ENCODE assay signal across 39 cellular contexts in genomic region chrX:108160309-108160708, GRCh38.
"Had no signal": no experiment of that assay in that cellular context is flagged by ENCODE, and none has a peak within 500 bp of the region (broad histone marks: within the 10 kb centered on the region; RNA-seq: fewer than 3 reads in every experiment).

No MANE protein-coding gene starts in this region.

- H3K4me3 ChIP-seq: adrenal gland, ascending aorta, body of pancreas, breast epithelium, cardiac muscle cell had no signal

- H3K27me3 ChIP-seq: adrenal gland, ascending aorta, body of pancreas, brain microvascular endothelial cell, cardiac muscle cell had no signal

- H3K9me3 Mint-ChIP-seq: activated naive CD4-positive, alpha-beta T cell treated with anti-CD3 and anti-CD28 coated beads for 36 hours; activated naive CD4-positive, alpha-beta T cell treated with anti-CD3 and anti-CD28 coated beads, Interleukin-2, amount 10 ng/mL, durations not matched to agents 7 days and 5 days; activated naive CD4-positive, alpha-beta T cell treated with anti-CD3 and anti-CD28 coated beads, Interleukin-2, amount 50 U/mL, for 24 hours; activated naive CD4-positive, alpha-beta T cell treated with anti-CD3 and anti-CD28 coated beads, Interleukin-2, amount 50 U/mL, for 72 hours; activated naive CD8-positive, alpha-beta T cell treated with anti-CD3 and anti-CD28 coated beads for 36 hours; activated naive CD8-positive, alpha-beta T cell treated with anti-CD3 and anti-CD28 coated beads, Interleukin-2, amount 10 ng/mL, durations not matched to agents 7 days and 5 days; activated naive CD8-positive, alpha-beta T cell treated with anti-CD3 and anti-CD28 coated beads, Interleukin-2, amount 50 U/mL, for 24 hours; activated T-cell treated with anti-CD3 and anti-CD28 coated beads, Interleukin-2, amount 50 U/mL, for 24 hours; activated T-cell treated with anti-CD3 and anti-CD28 coated beads, Interleukin-2, amount 50 U/mL, for 4 hours; activated T-cell treated with anti-CD3 and anti-CD28 coated beads, Interleukin-2, amount 50 U/mL, for 72 hours; activated T-helper 1 cell treated with anti-CD3 and anti-CD28 coated beads, Interleukin-12 subunit alpha, Interleukin-12 subunit beta, Interleukin-2, Interleukin-4 antibody, amounts not matched to agents 30 ng/mL and 10 ng/mL and 1 ng/mL, durations not matched to agents 14 hours and 24 hours and 36 hours; activated T-helper 17 cell treated with anti-CD3 and anti-CD28 coated beads, Interleukin-2, amount 50 U/mL, for 72 hours; activated T-helper 2 cell treated with anti-CD3 and anti-CD28 coated beads, Interferon-gamma antibody, Interleukin-2, Interleukin-4, amounts not matched to agents 10 μg/mL and 5 μg/mL and 100 μg/mL, durations not matched to agents 14 hours and 24 hours and 36 hours; brain; central memory CD8-positive, alpha-beta T cell had no signal

- H3K4me1 ChIP-seq: adrenal gland, ascending aorta, body of pancreas, breast epithelium had no signal

- H3K27ac ChIP-seq: adrenal gland, ascending aorta, body of pancreas, brain microvascular endothelial cell, breast epithelium, cardiac muscle cell had no signal

- H3K27me3 Mint-ChIP-seq: activated naive CD4-positive, alpha-beta T cell treated with anti-CD3 and anti-CD28 coated beads, Interleukin-2, amount 10 ng/mL, durations not matched to agents 7 days and 5 days; activated naive CD4-positive, alpha-beta T cell treated with anti-CD3 and anti-CD28 coated beads, Interleukin-2, amount 50 U/mL, for 24 hours; activated naive CD8-positive, alpha-beta T cell; activated naive CD8-positive, alpha-beta T cell treated with anti-CD3 and anti-CD28 coated beads for 36 hours; activated naive CD8-positive, alpha-beta T cell treated with anti-CD3 and anti-CD28 coated beads, Interleukin-2, amount 50 U/mL, for 24 hours; activated T-cell treated with anti-CD3 and anti-CD28 coated beads, Interleukin-2, amount 50 U/mL, for 24 hours; activated T-helper 17 cell treated with anti-CD3 and anti-CD28 coated beads, Interleukin-2, amount 50 U/mL, for 72 hours; brain; central memory CD8-positive, alpha-beta T cell had no signal

- ATAC-seq: activated naive CD4-positive, alpha-beta T cell treated with anti-CD3 and anti-CD28 coated beads, Interleukin-2, amount 50 U/mL, for 72 hours; activated naive CD8-positive, alpha-beta T cell treated with anti-CD3 and anti-CD28 coated beads, Interleukin-2, amount 50 U/mL, for 24 hours; activated T-cell treated with anti-CD3 and anti-CD28 coated beads, Interleukin-2, amount 50 U/mL, for 4 hours; activated T-cell treated with anti-CD3 and anti-CD28 coated beads, Interleukin-2, amount 50 U/mL, for 72 hours; activated T-helper 17 cell treated with anti-CD3 and anti-CD28 coated beads, Interleukin-2, amount 50 U/mL, for 72 hours; body of pancreas had no signal

- H3K36me3 Mint-ChIP-seq: activated naive CD4-positive, alpha-beta T cell treated with anti-CD3 and anti-CD28 coated beads, Interleukin-2, amount 50 U/mL, for 24 hours; activated naive CD4-positive, alpha-beta T cell treated with anti-CD3 and anti-CD28 coated beads, Interleukin-2, amount 50 U/mL, for 72 hours; activated naive CD8-positive, alpha-beta T cell had no signal

- H3K9me3 ChIP-seq: adrenal gland, ascending aorta, body of pancreas, breast epithelium had no signal

- FAIRE-seq: bronchial epithelial cell had no signal

- H3K27ac Mint-ChIP-seq: activated naive CD4-positive, alpha-beta T cell treated with anti-CD3 and anti-CD28 coated beads for 36 hours; activated naive CD4-positive, alpha-beta T cell treated with anti-CD3 and anti-CD28 coated beads, Interleukin-2, amount 10 ng/mL, durations not matched to agents 7 days and 5 days; activated naive CD4-positive, alpha-beta T cell treated with anti-CD3 and anti-CD28 coated beads, Interleukin-2, amount 50 U/mL, for 24 hours; activated naive CD4-positive, alpha-beta T cell treated with anti-CD3 and anti-CD28 coated beads, Interleukin-2, amount 50 U/mL, for 72 hours; activated naive CD8-positive, alpha-beta T cell; activated naive CD8-positive, alpha-beta T cell treated with anti-CD3 and anti-CD28 coated beads for 36 hours; activated naive CD8-positive, alpha-beta T cell treated with anti-CD3 and anti-CD28 coated beads, Interleukin-2, amount 10 ng/mL, durations not matched to agents 7 days and 5 days; activated naive CD8-positive, alpha-beta T cell treated with anti-CD3 and anti-CD28 coated beads, Interleukin-2, amount 50 U/mL, for 24 hours; activated T-cell treated with anti-CD3 and anti-CD28 coated beads, Interleukin-2, amount 50 U/mL, for 24 hours; activated T-cell treated with anti-CD3 and anti-CD28 coated beads, Interleukin-2, amount 50 U/mL, for 72 hours; activated T-helper 1 cell treated with anti-CD3 and anti-CD28 coated beads, Interleukin-12 subunit alpha, Interleukin-12 subunit beta, Interleukin-2, Interleukin-4 antibody, amounts not matched to agents 30 ng/mL and 10 ng/mL and 1 ng/mL, durations not matched to agents 14 hours and 24 hours and 36 hours; activated T-helper 17 cell treated with anti-CD3 and anti-CD28 coated beads, Interleukin-2, amount 50 U/mL, for 72 hours; activated T-helper 2 cell treated with anti-CD3 and anti-CD28 coated beads, Interferon-gamma antibody, Interleukin-2, Interleukin-4, amounts not matched to agents 10 μg/mL and 5 μg/mL and 100 μg/mL, durations not matched to agents 14 hours and 24 hours and 36 hours had no signal

- H3K36me3 ChIP-seq: adrenal gland, ascending aorta, brain microvascular endothelial cell, breast epithelium, cardiac muscle cell had no signal

- H3K4me1 Mint-ChIP-seq: activated naive CD4-positive, alpha-beta T cell treated with anti-CD3 and anti-CD28 coated beads, Interleukin-2, amount 50 U/mL, for 24 hours; activated naive CD8-positive, alpha-beta T cell treated with anti-CD3 and anti-CD28 coated beads for 36 hours; activated naive CD8-positive, alpha-beta T cell treated with anti-CD3 and anti-CD28 coated beads, Interleukin-2, amount 50 U/mL, for 24 hours; activated T-helper 17 cell treated with anti-CD3 and anti-CD28 coated beads, Interleukin-2, amount 50 U/mL, for 72 hours; central memory CD8-positive, alpha-beta T cell had no signal

- H3K4me3 Mint-ChIP-seq: activated naive CD4-positive, alpha-beta T cell treated with anti-CD3 and anti-CD28 coated beads for 36 hours; activated naive CD4-positive, alpha-beta T cell treated with anti-CD3 and anti-CD28 coated beads, Interleukin-2, amount 10 ng/mL, durations not matched to agents 7 days and 5 days; activated naive CD4-positive, alpha-beta T cell treated with anti-CD3 and anti-CD28 coated beads, Interleukin-2, amount 50 U/mL, for 24 hours; activated naive CD8-positive, alpha-beta T cell; activated naive CD8-positive, alpha-beta T cell treated with anti-CD3 and anti-CD28 coated beads for 36 hours; activated naive CD8-positive, alpha-beta T cell treated with anti-CD3 and anti-CD28 coated beads, Interleukin-2, amount 10 ng/mL, durations not matched to agents 7 days and 5 days; activated naive CD8-positive, alpha-beta T cell treated with anti-CD3 and anti-CD28 coated beads, Interleukin-2, amount 50 U/mL, for 24 hours; activated T-cell treated with anti-CD3 and anti-CD28 coated beads, Interleukin-2, amount 50 U/mL, for 24 hours; activated T-cell treated with anti-CD3 and anti-CD28 coated beads, Interleukin-2, amount 50 U/mL, for 4 hours; activated T-cell treated with anti-CD3 and anti-CD28 coated beads, Interleukin-2, amount 50 U/mL, for 72 hours; activated T-helper 1 cell treated with anti-CD3 and anti-CD28 coated beads, Interleukin-12 subunit alpha, Interleukin-12 subunit beta, Interleukin-2, Interleukin-4 antibody, amounts not matched to agents 30 ng/mL and 10 ng/mL and 1 ng/mL, durations not matched to agents 14 hours and 24 hours and 36 hours; activated T-helper 17 cell treated with anti-CD3 and anti-CD28 coated beads, Interleukin-2, amount 50 U/mL, for 72 hours; brain; central memory CD8-positive, alpha-beta T cell had no signal

- DNase-seq: activated effector memory CD4-positive, alpha-beta T cell treated with anti-CD3 and anti-CD28 coated beads, Interleukin-2, amount 50 U/mL, for 16 hours; activated effector memory CD4-positive, alpha-beta T cell treated with Interleukin-2 at 50 U/mL for 16 hours; activated gamma-delta T cell; activated gamma-delta T cell treated with Interleukin-2 at 50 U/mL for 16 hours; activated naive CD4-positive, alpha-beta T cell; activated naive CD4-positive, alpha-beta T cell treated with anti-CD3 and anti-CD28 coated beads for 36 hours; activated naive CD4-positive, alpha-beta T cell treated with anti-CD3 and anti-CD28 coated beads, Interleukin-2, amount 10 ng/mL, durations not matched to agents 7 days and 5 days; activated naive CD4-positive, alpha-beta T cell treated with Interleukin-2 at 50 U/mL for 16 hours; activated naive CD8-positive, alpha-beta T cell treated with anti-CD3 and anti-CD28 coated beads for 36 hours; activated naive CD8-positive, alpha-beta T cell treated with anti-CD3 and anti-CD28 coated beads, Interleukin-2, amount 10 ng/mL, durations not matched to agents 7 days and 5 days; activated naive CD8-positive, alpha-beta T cell treated with anti-CD3 and anti-CD28 coated beads, Interleukin-2, amount 50 U/mL, for 24 hours; activated T-cell treated with anti-CD3 and anti-CD28 coated beads for 4 hours; activated T-cell treated with anti-CD3 and anti-CD28 coated beads, Interleukin-2, amount 50 U/mL, for 1 hour; activated T-cell treated with anti-CD3 and anti-CD28 coated beads, Interleukin-2, amount 50 U/mL, for 24 hours; activated T-cell treated with anti-CD3 and anti-CD28 coated beads, Interleukin-2, amount 50 U/mL, for 4 hours; activated T-cell treated with anti-CD3 and anti-CD28 coated beads, Interleukin-2, amount 50 U/mL, for 48 hours; activated T-cell treated with anti-CD3 and anti-CD28 coated beads, Interleukin-2, amount 50 U/mL, for 72 hours; adrenal gland; amniotic stem cell; amygdala; anterior cingulate cortex; aorta; body of pancreas; brain microvascular endothelial cell; caudate nucleus; central memory CD4-positive, alpha-beta T cell; cerebellar nuclear complex had no signal
